In the genomic region with DNA sequence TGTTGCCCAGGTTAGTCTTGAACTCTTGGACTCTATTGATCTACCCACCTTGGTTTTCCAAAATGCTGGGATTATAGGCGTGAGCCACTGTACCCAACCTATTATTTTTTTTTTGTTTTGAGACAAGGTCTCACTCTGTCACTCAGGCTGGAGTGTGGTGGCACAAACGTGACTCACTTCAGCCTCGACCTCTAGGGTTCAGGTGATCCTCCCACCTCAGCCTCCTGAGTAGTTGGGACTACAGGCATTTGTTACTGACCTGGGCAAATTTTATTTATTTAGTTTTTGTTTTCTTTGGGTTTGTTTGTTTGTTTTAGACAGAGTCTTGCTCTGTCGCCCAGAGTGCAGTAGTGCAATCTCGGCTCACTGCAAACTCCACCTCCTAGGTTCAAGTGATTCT, we compare ENCODE assay signal across 26 cellular contexts. TPM values are rescaled to one million over a fixed set of nuclear protein-coding genes. Genes with fewer than 3 reads are reported as not detected.
DNase-seq lines count a peak whose midpoint lies in the region; ATAC-seq, FAIRE-seq and TF ChIP-seq lines count a peak whose summit lies in the region.
"Had no signal": no experiment of that assay in that cellular context is flagged by ENCODE, and none has a peak within 500 bp of the region (broad histone marks: within the 10 kb centered on the region; RNA-seq: fewer than 3 reads in every experiment).

No MANE protein-coding gene starts in this region.

- H3K4me2 ChIP-seq in H9 (ENCODE audit: insufficient read depth, insufficient read length, low read length) (no peak overlapping the region), HepG2 (ENCODE audit: low read depth, low read length) (no peak overlapping the region)
- H3K4me2 ChIP-seq: BLaER1 had no signal

- H2BK120ac ChIP-seq in H9 (ENCODE audit: low read depth, low read length, poor library complexity, severe bottlenecking): no peak overlapping the region

- H3K9ac ChIP-seq in H9 (ENCODE audit: extremely low read depth, insufficient read length, low read length): no peak overlapping the region
- no peak overlapping the region for H3K9ac ChIP-seq in HepG2 (ENCODE audit: insufficient read depth, low read depth, low read length)
- H3K9ac ChIP-seq: BLaER1 had no signal

- no peak overlapping the region for H3K18ac ChIP-seq in H9 (ENCODE audit: insufficient read length, low read depth, low read length)

- no TSS peak for BruUV-seq in HepG2 (replicated peaks; lab: Mats Ljungman, UMichigan)

- H3K27ac ChIP-seq in H9 (ENCODE audit: insufficient read length, low read depth, low read length) (no peak overlapping the region), HepG2 (ENCODE audit: extremely low read length, insufficient read depth, low read length) (no peak overlapping the region), right lobe of liver (peak overlapping the region in 2 of 3 donors; percentile 49 to 62)
- H3K27ac ChIP-seq: BLaER1 had no signal

- no peak overlapping the region for H2BK5ac ChIP-seq in H9 (ENCODE audit: insufficient read length, low read length)

- H3K9me3 Mint-ChIP-seq in H9 (no peaks in the 10 kb centered on the region), IgD-negative memory B cell (no peaks in the 10 kb centered on the region)
- H3K9me3 Mint-ChIP-seq: CD14-positive monocyte; CD4-positive, alpha-beta T cell; CD8-positive, alpha-beta T cell had no signal

- H3K56ac ChIP-seq in H9 (ENCODE audit: insufficient read length, low read depth, low read length): no peak overlapping the region

- no peak overlapping the region for H2BK12ac ChIP-seq in H9 (ENCODE audit: insufficient read length, low read depth, low read length)

- H3K36me3 ChIP-seq in HepG2 (replicated peaks in 1 of 2; ENCODE audit: control insufficient read depth in 1 of 2, insufficient read depth in 2 of 2, low read length in 2 of 2) (no peaks in the 10 kb centered on the region), right lobe of liver (no peaks in the 10 kb centered on the region)
- H3K36me3 ChIP-seq: BE2C had no signal

- H3K4me1 Mint-ChIP-seq in H9 (peaks cover 8 to 10% of the 10 kb centered on the region in 2 experiments), IgD-negative memory B cell (peaks cover 3 to 10% (median 5%) of the 10 kb centered on the region in 3 donors)

- no CpG with 5 or more reads among the region's 5 CpGs for WGBS in H9 (ENCODE audit: extremely low coverage, insufficient read length, low lambda C conversion rate)
- WGBS in HepG2 (ENCODE audit: low lambda C conversion rate): 14% methylated on average over 5 of the region's 5 CpGs
- WGBS in right lobe of liver (ENCODE audit: insufficient coverage, low coverage, low lambda C conversion rate, missing lambda C conversion rate): 22% methylated on average over 5 of the region's 5 CpGs

- in situ Hi-C loops in HepG2 (cut with HindIII; ENCODE audit: extremely low pct_ligation_motif_present, low pct_unique_long_range_greater_than_20kb): no loop called here

- H2AFZ ChIP-seq in H9 (ENCODE audit: low read length) (no peak overlapping the region), HepG2 (ENCODE audit: low read length) (no peak overlapping the region)

- no peak overlapping the region for H3T11ph ChIP-seq in H9 (ENCODE audit: low read length)

- no peak overlapping the region for H4K91ac ChIP-seq in H9 (ENCODE audit: insufficient read length, low read depth, low read length)

- POLR2A ChIA-PET in HepG2 (lab: Yijun Ruan, JAX): interaction anchor here (0.7 to 2.8 kb wide), 2 partner anchors 9 to 63 kb away, joined by 5 to 6 read pairs; partner anchors contain the start of genes FXR2 and TP53

- peak; percentile 66 for FAIRE-seq in HepG2 (lab: Jason Lieb, UNC)
- FAIRE-seq: A204.1, D721Med, G401.6, GM12891, GM19239 had no signal

- H4K8ac ChIP-seq in H9 (replicated peaks; ENCODE audit: insufficient read length, low read depth, low read length): no peak overlapping the region

- intact Hi-C loops in HepG2 (cut with micrococcal nuclease; ENCODE audit: unreplicated experiment): no loop called here
- intact Hi-C loops in right lobe of liver (cut with DNase I): no loop called here

- ATAC-seq in HepG2: no peak
- ATAC-seq in right lobe of liver: peak in 3 of 4 donors; percentile 3 to 7 (median 3)
- ATAC-seq: CD8-positive, alpha-beta T cell had no signal

- H3K4me1 ChIP-seq in H9 (ENCODE audit: insufficient read depth, low read length): no peaks in the 10 kb centered on the region
- H3K4me1 ChIP-seq in HepG2 (ENCODE audit: insufficient read depth, low read length): peaks cover 46% of the 10 kb centered on the region
- peaks cover 0 to 39% (median 15%) of the 10 kb centered on the region in 4 donors for H3K4me1 ChIP-seq in right lobe of liver
- H3K4me1 ChIP-seq: BE2C, Caco-2 had no signal

- peak overlapping the region in 2 of 3 experiments; percentile 55 to 87; a peak in 2 of 7 replicates for H3K27ac Mint-ChIP-seq in H9
- H3K27ac Mint-ChIP-seq in IgD-negative memory B cell: peak overlapping the region in 2 of 3 donors; percentile 46 to 83
- H3K27ac Mint-ChIP-seq: CD4-positive, alpha-beta T cell; CD8-positive, alpha-beta T cell had no signal

- H3K9me3 ChIP-seq in H9 (ENCODE audit: control insufficient read depth, low read depth, low read length): no peaks in the 10 kb centered on the region
- H3K9me3 ChIP-seq in HepG2 (ENCODE audit: low read length): no peaks in the 10 kb centered on the region
- H3K9me3 ChIP-seq in right lobe of liver: no peaks in the 10 kb centered on the region
- H3K9me3 ChIP-seq: BE2C, BLaER1, Caco-2 had no signal

- no peak overlapping the region for H2BK15ac ChIP-seq in H9 (ENCODE audit: low read depth, low read length)

- TF ChIP-seq EP300 in HepG2 (IDR thresholded peaks at IDR 0.05; ENCODE audit: low read depth in 2 of 2, low read length in 2 of 2) (no peak), HepG2 (CRISPR knock-in tag; IDR thresholded peaks at IDR 0.05; ENCODE audit: borderline replicate concordance) (no peak)

- peaks cover 4 to 19% (median 15%) of the 10 kb centered on the region in 3 experiments for H3K36me3 Mint-ChIP-seq in H9 (ENCODE audit: insufficient read depth in 1 of 3, low read depth in 3 of 3)
- no peaks in the 10 kb centered on the region for H3K36me3 Mint-ChIP-seq in IgD-negative memory B cell

- no peaks in the 10 kb centered on the region for H3K79me1 ChIP-seq in H9 (ENCODE audit: insufficient read depth, low read depth, low read length, poor library complexity, severe bottlenecking)

- H3K4me3 Mint-ChIP-seq in H9: no peak overlapping the region
- H3K4me3 Mint-ChIP-seq in IgD-negative memory B cell: no peak overlapping the region
- H3K4me3 Mint-ChIP-seq: CD14-positive monocyte; CD4-positive, alpha-beta T cell; CD8-positive, alpha-beta T cell had no signal

- no peak overlapping the region for H2AK5ac ChIP-seq in H9 (ENCODE audit: insufficient read length, low read length)

- no peaks in the 10 kb centered on the region for H3K27me3 Mint-ChIP-seq in H9 (ENCODE audit: low read depth)
- no peaks in the 10 kb centered on the region for H3K27me3 Mint-ChIP-seq in IgD-negative memory B cell
- H3K27me3 Mint-ChIP-seq: CD4-positive, alpha-beta T cell had no signal

- no peak for DNase-seq in H9
- DNase-seq in HepG2 (ENCODE audit: low spot score): no peak
- DNase-seq in right lobe of liver: peak in 1 of 3 donors; percentile 49
- DNase-seq in NCI-H187 treated with DMSO at 0.1 percent for 48 hours (lab: John Stamatoyannopoulos, UW): no peak
- no peak for DNase-seq in CD1c-positive myeloid dendritic cell (ENCODE audit: extremely low spot score)
- DNase-seq in LoVo (ENCODE audit: low spot score): no peak
- DNase-seq in NCI-H748 (lab: John Stamatoyannopoulos, UW; ENCODE audit: unreplicated experiment): no peak
- DNase-seq: 8988T; ACHN; BE2C; C1 segment of cervical spinal cord; Caco-2; Calu3; CD4-positive, alpha-beta T cell; CD8-positive, alpha-beta T cell; DMS79 treated with DMSO at 0.1 percent for 48 hours; GF-D8 had no signal

- H3K79me2 ChIP-seq in H9 (ENCODE audit: insufficient read depth, low read length) (no peaks in the 10 kb centered on the region), HepG2 (ENCODE audit: insufficient read depth, low read length) (peaks cover 15% of the 10 kb centered on the region)

- TF ChIP-seq POLR2A in HepG2 (IDR thresholded peaks at IDR 0.05; ENCODE audit: insufficient read depth in 1 of 2, low read depth in 2 of 2, low read length in 2 of 2): no peak
- no peak for TF ChIP-seq POLR2A in right lobe of liver (IDR thresholded peaks at IDR 0.05)

- no peak overlapping the region for H2BK20ac ChIP-seq in H9 (ENCODE audit: low read depth, low read length, poor library complexity, severe bottlenecking)

- H3K23me2 ChIP-seq in H9 (ENCODE audit: insufficient read length, low read depth, low read length, poor library complexity, severe bottlenecking): peaks cover 8% of the 10 kb centered on the region

- no peak for TF ChIP-seq CTCF in H9 (conservative IDR thresholded peaks at IDR 0.05)
- no peak for TF ChIP-seq CTCF in HepG2 (CRISPR knock-in tag; IDR thresholded peaks at IDR 0.05)
- TF ChIP-seq CTCF in right lobe of liver (IDR thresholded peaks at IDR 0.05): no peak

- H3K4ac ChIP-seq in H9 (ENCODE audit: low read depth, low read length): no peak overlapping the region

- no peak overlapping the region for H4K5ac ChIP-seq in H9 (ENCODE audit: insufficient read length, low read depth, low read length)

- H4K20me1 ChIP-seq in H9 (ENCODE audit: control insufficient read depth, insufficient read depth, insufficient read length) (no peaks in the 10 kb centered on the region), HepG2 (ENCODE audit: insufficient read depth, low read length) (no peaks in the 10 kb centered on the region)

- CTCF ChIA-PET in HepG2 (lab: Yijun Ruan, JAX; ENCODE audit: low intra/inter-chr PET ratio, low total read pairs): no interaction called here

- H3K27me3 ChIP-seq in H9 (ENCODE audit: insufficient read depth, low read length): no peaks in the 10 kb centered on the region
- no peaks in the 10 kb centered on the region; a peak in 1 of 5 replicates for H3K27me3 ChIP-seq in HepG2 (ENCODE audit: control insufficient read depth in 1 of 2, insufficient read depth in 2 of 2, low read length in 2 of 2)
- no peaks in the 10 kb centered on the region for H3K27me3 ChIP-seq in right lobe of liver
- H3K27me3 ChIP-seq: BE2C, BLaER1 had no signal

- H3K14ac ChIP-seq in H9 (ENCODE audit: insufficient read depth, low read length): no peak overlapping the region

- TF ChIP-seq RAD21 in HepG2 (CRISPR knock-in tag; IDR thresholded peaks at IDR 0.05): no peak

- H3K4me3 ChIP-seq in HepG2 (replicated peaks in 1 of 3; ENCODE audit: insufficient read depth in 1 of 3, low read depth in 2 of 3, low read length in 3 of 3): no peak overlapping the region
- no peak overlapping the region for H3K4me3 ChIP-seq in right lobe of liver
- H3K4me3 ChIP-seq: BLaER1 had no signal

- no peak overlapping the region for H3K23ac ChIP-seq in H9 (ENCODE audit: insufficient read length, low read depth, low read length)

RNA-seq across cellular contexts. Expression of gene SAT2, which starts 4.0 kb away (rescaled TPM):
- 72.1 and 77.6 TPM in 2 replicates for total RNA-seq in H9 (2021)
- polyA plus RNA-seq in IgD-negative memory B cell: 37.7 TPM
- total RNA-seq in HepG2 (2016; rRNA removed; fragmentation: Illumina TruSeq; extraction: Trizol): 83.1 and 93.7 TPM in 2 replicates
- 40.6 and 43.0 TPM in 2 replicates for total RNA-seq in HepG2 (2016; cell fraction: cytosol; rRNA removed; fragmentation: Illumina TruSeq; extraction: Trizol; ENCODE audit: low read depth)
- total RNA-seq in HepG2 (2016; cell fraction: insoluble cytoplasmic fraction; rRNA removed; fragmentation: Illumina TruSeq; extraction: Trizol): 80.1 and 101 TPM in 2 replicates
- 63.2 and 65.7 TPM in 2 replicates for total RNA-seq in HepG2 (2016; cell fraction: membrane; rRNA removed; fragmentation: Illumina TruSeq; extraction: Trizol)
- 86.9 and 89.2 TPM in 2 replicates for total RNA-seq in HepG2 (2016; cell fraction: nucleus; rRNA removed; fragmentation: Illumina TruSeq; extraction: Trizol)
- 35.7 and 37.6 TPM in 2 replicates for polyA plus RNA-seq in HepG2 (2011; rRNA removed)
- 30.8 and 36.1 TPM in 2 replicates for polyA plus RNA-seq in HepG2 (2011; cell fraction: cytosol; rRNA removed)
- polyA plus RNA-seq in HepG2 (2011; cell fraction: nucleus; rRNA removed): 93.7 and 103 TPM in 2 replicates
- polyA plus RNA-seq in HepG2 (2012): 69.5 and 73.6 TPM in 2 replicates
- 44.9 and 56.1 TPM in 2 replicates for polyA plus RNA-seq in HepG2 (2016; cell fraction: cytosol; fragmentation: Illumina TruSeq; extraction: Trizol; ENCODE audit: low read depth)
- 101 and 106 TPM in 2 replicates for polyA plus RNA-seq in HepG2 (2016; cell fraction: insoluble cytoplasmic fraction; fragmentation: Illumina TruSeq; extraction: Trizol; ENCODE audit: low read depth)
- 58.6 and 71.0 TPM in 2 replicates for polyA plus RNA-seq in HepG2 (2016; cell fraction: membrane; fragmentation: Illumina TruSeq; extraction: Trizol; ENCODE audit: low read depth)
- 172 and 175 TPM in 2 replicates for polyA plus RNA-seq in HepG2 (2016; cell fraction: nucleus; fragmentation: Illumina TruSeq; extraction: Trizol; ENCODE audit: insufficient read depth, low read depth)
- polyA minus RNA-seq in HepG2 (2011; rRNA and poly(A)+ RNA removed; ENCODE audit: low replicate concordance): 4.5 and 8.9 TPM in 2 replicates
- polyA minus RNA-seq in HepG2 (2011; cell fraction: cytosol; rRNA and poly(A)+ RNA removed): 5.8 and 6.5 TPM in 2 replicates
- polyA minus RNA-seq in HepG2 (2011; cell fraction: nucleus; rRNA and poly(A)+ RNA removed): 12.1 and 13.1 TPM in 2 replicates
- total RNA-seq in right lobe of liver: 100 to 1,000 TPM in 5 of 6 experiments, 10 to 100 TPM in 1; 99.3 to 187 (median 120) TPM

RNA-seq across cellular contexts. Expression of gene SHBG, which starts 6.3 kb away (rescaled TPM):
- total RNA-seq in H9 (2021): 1.5 and 1.6 TPM in 2 replicates
- polyA plus RNA-seq in IgD-negative memory B cell: not detected
- total RNA-seq in HepG2 (2016; rRNA removed; fragmentation: Illumina TruSeq; extraction: Trizol): 1.6 and 4.0 TPM in 2 replicates
- 0.88 and 1.1 TPM in 2 replicates for total RNA-seq in HepG2 (2016; cell fraction: cytosol; rRNA removed; fragmentation: Illumina TruSeq; extraction: Trizol; ENCODE audit: low read depth)
- 2.0 and 4.4 TPM in 2 replicates for total RNA-seq in HepG2 (2016; cell fraction: insoluble cytoplasmic fraction; rRNA removed; fragmentation: Illumina TruSeq; extraction: Trizol)
- 0.96 and 1.0 TPM in 2 replicates for total RNA-seq in HepG2 (2016; cell fraction: membrane; rRNA removed; fragmentation: Illumina TruSeq; extraction: Trizol)
- 4.2 and 4.7 TPM in 2 replicates for total RNA-seq in HepG2 (2016; cell fraction: nucleus; rRNA removed; fragmentation: Illumina TruSeq; extraction: Trizol)
- polyA plus RNA-seq in HepG2 (2011; rRNA removed): 6.1 and 10.2 TPM in 2 replicates
- 3.2 and 4.3 TPM in 2 replicates for polyA plus RNA-seq in HepG2 (2011; cell fraction: cytosol; rRNA removed)
- polyA plus RNA-seq in HepG2 (2011; cell fraction: nucleus; rRNA removed): 7.7 and 13.5 TPM in 2 replicates
- polyA plus RNA-seq in HepG2 (2012): 5.5 TPM in 2 replicates
- 1.1 and 2.0 TPM in 2 replicates for polyA plus RNA-seq in HepG2 (2016; cell fraction: cytosol; fragmentation: Illumina TruSeq; extraction: Trizol; ENCODE audit: low read depth)
- 2.5 and 2.9 TPM in 2 replicates for polyA plus RNA-seq in HepG2 (2016; cell fraction: insoluble cytoplasmic fraction; fragmentation: Illumina TruSeq; extraction: Trizol; ENCODE audit: low read depth)
- 1.4 TPM in 2 replicates for polyA plus RNA-seq in HepG2 (2016; cell fraction: membrane; fragmentation: Illumina TruSeq; extraction: Trizol; ENCODE audit: low read depth)
- polyA plus RNA-seq in HepG2 (2016; cell fraction: nucleus; fragmentation: Illumina TruSeq; extraction: Trizol; ENCODE audit: insufficient read depth, low read depth): 5.6 and 8.1 TPM in 2 replicates
- 1.0 and 5.0 TPM in 2 replicates for polyA minus RNA-seq in HepG2 (2011; rRNA and poly(A)+ RNA removed; ENCODE audit: low replicate concordance)
- polyA minus RNA-seq in HepG2 (2011; cell fraction: cytosol; rRNA and poly(A)+ RNA removed): 1.6 and 1.7 TPM in 2 replicates
- polyA minus RNA-seq in HepG2 (2011; cell fraction: nucleus; rRNA and poly(A)+ RNA removed): 2.8 and 5.1 TPM in 2 replicates
- 10 to 100 TPM in 5 of 6 experiments, 1 to 10 TPM in 1; 2.4 to 70.2 (median 15.4) TPM for total RNA-seq in right lobe of liver
- total RNA-seq: A673; Calu3; CD4-positive, alpha-beta T cell; CD8-positive, alpha-beta T cell had no signal

RNA-seq across cellular contexts. Expression of gene FXR2, which starts 9.0 kb away (rescaled TPM):
- total RNA-seq in H9 (2021): 36.1 and 36.4 TPM in 2 replicates
- 20.0 TPM for polyA plus RNA-seq in IgD-negative memory B cell
- total RNA-seq in HepG2 (2016; rRNA removed; fragmentation: Illumina TruSeq; extraction: Trizol): 13.4 and 24.4 TPM in 2 replicates
- 6.3 and 7.1 TPM in 2 replicates for total RNA-seq in HepG2 (2016; cell fraction: cytosol; rRNA removed; fragmentation: Illumina TruSeq; extraction: Trizol; ENCODE audit: low read depth)
- 12.8 and 25.4 TPM in 2 replicates for total RNA-seq in HepG2 (2016; cell fraction: insoluble cytoplasmic fraction; rRNA removed; fragmentation: Illumina TruSeq; extraction: Trizol)
- 9.9 and 10.9 TPM in 2 replicates for total RNA-seq in HepG2 (2016; cell fraction: membrane; rRNA removed; fragmentation: Illumina TruSeq; extraction: Trizol)
- total RNA-seq in HepG2 (2016; cell fraction: nucleus; rRNA removed; fragmentation: Illumina TruSeq; extraction: Trizol): 20.2 and 24.7 TPM in 2 replicates
- polyA plus RNA-seq in HepG2 (2011; rRNA removed): 20.9 and 26.8 TPM in 2 replicates
- 16.0 and 22.3 TPM in 2 replicates for polyA plus RNA-seq in HepG2 (2011; cell fraction: cytosol; rRNA removed)
- 53.5 and 56.2 TPM in 2 replicates for polyA plus RNA-seq in HepG2 (2011; cell fraction: nucleus; rRNA removed)
- 10.9 and 14.6 TPM in 2 replicates for polyA plus RNA-seq in HepG2 (2012)
- 3.1 and 4.5 TPM in 2 replicates for polyA plus RNA-seq in HepG2 (2016; cell fraction: cytosol; fragmentation: Illumina TruSeq; extraction: Trizol; ENCODE audit: low read depth)
- polyA plus RNA-seq in HepG2 (2016; cell fraction: insoluble cytoplasmic fraction; fragmentation: Illumina TruSeq; extraction: Trizol; ENCODE audit: low read depth): 10.7 and 14.4 TPM in 2 replicates
- polyA plus RNA-seq in HepG2 (2016; cell fraction: membrane; fragmentation: Illumina TruSeq; extraction: Trizol; ENCODE audit: low read depth): 7.1 and 8.8 TPM in 2 replicates
- 49.5 and 50.2 TPM in 2 replicates for polyA plus RNA-seq in HepG2 (2016; cell fraction: nucleus; fragmentation: Illumina TruSeq; extraction: Trizol; ENCODE audit: insufficient read depth, low read depth)
- 43.6 and 137 TPM in 2 replicates for polyA minus RNA-seq in HepG2 (2011; rRNA and poly(A)+ RNA removed; ENCODE audit: low replicate concordance)
- 10.3 and 12.8 TPM in 2 replicates for polyA minus RNA-seq in HepG2 (2011; cell fraction: cytosol; rRNA and poly(A)+ RNA removed)
- 14.9 and 15.8 TPM in 2 replicates for polyA minus RNA-seq in HepG2 (2011; cell fraction: nucleus; rRNA and poly(A)+ RNA removed)
- total RNA-seq in right lobe of liver: 10 to 100 TPM; 14.3 to 23.2 (median 16.7) TPM

RNA-seq across cellular contexts. Expression of gene ATP1B2, which starts 27.1 kb away (rescaled TPM):
- total RNA-seq in H9 (2021) (15.4 and 16.2 TPM in 2 replicates), HepG2 (2016; rRNA removed; fragmentation: Illumina TruSeq; extraction: Trizol) (not detected in 2 replicates), right lobe of liver (1 to 10 TPM in 3 of 6 experiments, under 1 TPM in 3; 0.43 to 1.7 (median 0.91) TPM)
- polyA plus RNA-seq in IgD-negative memory B cell (not detected), HepG2 (2011; rRNA removed) (0.04 TPM in 1 of 2 replicates, not detected in the other)
- not detected in 2 replicates for total RNA-seq in HepG2 (2016; cell fraction: cytosol; rRNA removed; fragmentation: Illumina TruSeq; extraction: Trizol; ENCODE audit: low read depth)
- not detected in 2 replicates for total RNA-seq in HepG2 (2016; cell fraction: insoluble cytoplasmic fraction; rRNA removed; fragmentation: Illumina TruSeq; extraction: Trizol)
- total RNA-seq in HepG2 (2016; cell fraction: membrane; rRNA removed; fragmentation: Illumina TruSeq; extraction: Trizol): not detected in 2 replicates
- total RNA-seq in HepG2 (2016; cell fraction: nucleus; rRNA removed; fragmentation: Illumina TruSeq; extraction: Trizol): not detected in 2 replicates
- polyA plus RNA-seq in HepG2 (2011; cell fraction: cytosol; rRNA removed): 0.03 TPM in 1 of 2 replicates, not detected in the other
- not detected in 2 replicates for polyA plus RNA-seq in HepG2 (2011; cell fraction: nucleus; rRNA removed)
- 0.12 and 0.25 TPM in 2 replicates for polyA plus RNA-seq in HepG2 (2012)
- polyA plus RNA-seq in HepG2 (2016; cell fraction: cytosol; fragmentation: Illumina TruSeq; extraction: Trizol; ENCODE audit: low read depth): not detected in 2 replicates
- 0.51 TPM in 1 of 2 replicates, not detected in the other for polyA plus RNA-seq in HepG2 (2016; cell fraction: insoluble cytoplasmic fraction; fragmentation: Illumina TruSeq; extraction: Trizol; ENCODE audit: low read depth)
- not detected in 2 replicates for polyA plus RNA-seq in HepG2 (2016; cell fraction: membrane; fragmentation: Illumina TruSeq; extraction: Trizol; ENCODE audit: low read depth)
- polyA plus RNA-seq in HepG2 (2016; cell fraction: nucleus; fragmentation: Illumina TruSeq; extraction: Trizol; ENCODE audit: insufficient read depth, low read depth): 0.19 TPM in 1 of 2 replicates, not detected in the other
- polyA minus RNA-seq in HepG2 (2011; rRNA and poly(A)+ RNA removed; ENCODE audit: low replicate concordance): not detected in 2 replicates
- not detected in 2 replicates for polyA minus RNA-seq in HepG2 (2011; cell fraction: cytosol; rRNA and poly(A)+ RNA removed)
- not detected in 2 replicates for polyA minus RNA-seq in HepG2 (2011; cell fraction: nucleus; rRNA and poly(A)+ RNA removed)
- total RNA-seq: Calu3 had no signal
- polyA plus RNA-seq: CD14-positive monocyte had no signal

RNA-seq across cellular contexts. Expression of gene SOX15, which starts 33.8 kb away (rescaled TPM):
- total RNA-seq in H9 (2021) (7.7 TPM in 2 replicates), HepG2 (2016; rRNA removed; fragmentation: Illumina TruSeq; extraction: Trizol) (0.18 TPM in 1 of 2 replicates, not detected in the other), right lobe of liver (not detected)
- polyA plus RNA-seq in IgD-negative memory B cell (not detected), HepG2 (2011; rRNA removed) (0.07 and 0.17 TPM in 2 replicates)
- total RNA-seq in HepG2 (2016; cell fraction: cytosol; rRNA removed; fragmentation: Illumina TruSeq; extraction: Trizol; ENCODE audit: low read depth): not detected in 2 replicates
- total RNA-seq in HepG2 (2016; cell fraction: insoluble cytoplasmic fraction; rRNA removed; fragmentation: Illumina TruSeq; extraction: Trizol): 0.22 TPM in 1 of 2 replicates, not detected in the other
- not detected in 2 replicates for total RNA-seq in HepG2 (2016; cell fraction: membrane; rRNA removed; fragmentation: Illumina TruSeq; extraction: Trizol)
- total RNA-seq in HepG2 (2016; cell fraction: nucleus; rRNA removed; fragmentation: Illumina TruSeq; extraction: Trizol): 0.37 TPM in 1 of 2 replicates, not detected in the other
- polyA plus RNA-seq in HepG2 (2011; cell fraction: cytosol; rRNA removed): 0.04 TPM in 1 of 2 replicates, not detected in the other
- 0.54 and 0.63 TPM in 2 replicates for polyA plus RNA-seq in HepG2 (2011; cell fraction: nucleus; rRNA removed)
- 0.44 and 0.63 TPM in 2 replicates for polyA plus RNA-seq in HepG2 (2012)
- 0.17 TPM in 1 of 2 replicates, not detected in the other for polyA plus RNA-seq in HepG2 (2016; cell fraction: cytosol; fragmentation: Illumina TruSeq; extraction: Trizol; ENCODE audit: low read depth)
- not detected in 2 replicates for polyA plus RNA-seq in HepG2 (2016; cell fraction: insoluble cytoplasmic fraction; fragmentation: Illumina TruSeq; extraction: Trizol; ENCODE audit: low read depth)
- polyA plus RNA-seq in HepG2 (2016; cell fraction: membrane; fragmentation: Illumina TruSeq; extraction: Trizol; ENCODE audit: low read depth): not detected in 2 replicates
- polyA plus RNA-seq in HepG2 (2016; cell fraction: nucleus; fragmentation: Illumina TruSeq; extraction: Trizol; ENCODE audit: insufficient read depth, low read depth): 0.68 and 1.3 TPM in 2 replicates
- polyA minus RNA-seq in HepG2 (2011; rRNA and poly(A)+ RNA removed; ENCODE audit: low replicate concordance): 0.44 TPM in 1 of 2 replicates, not detected in the other
- polyA minus RNA-seq in HepG2 (2011; cell fraction: cytosol; rRNA and poly(A)+ RNA removed): not detected in 2 replicates
- 0.62 TPM in 1 of 2 replicates, not detected in the other for polyA minus RNA-seq in HepG2 (2011; cell fraction: nucleus; rRNA and poly(A)+ RNA removed)
- total RNA-seq: Caco-2; Calu3; CD8-positive, alpha-beta T cell had no signal

Comparison
In these comparisons a context has a peak if more than half of its experiments do, and no peak if none do; other contexts are left out.
1. H3K27ac ChIP-seq: peak in right lobe of liver (2 of 3); none in H9 (single experiment) and HepG2 (single experiment).